In genomic region chr10:130135676-130136213, GRCh38 we compare ENCODE assay signal across 8 cellular contexts. TPM values are rescaled to one million over a fixed set of nuclear protein-coding genes. Genes with fewer than 3 reads are reported as not detected.
A peak's percentile ranks its signal among the peaks of the same experiment; 100 is the strongest.
DNase-seq lines count a peak whose midpoint lies in the region; ATAC-seq and TF ChIP-seq lines count a peak whose summit lies in the region.

No MANE protein-coding gene starts in this region.

- H3K4me1 Mint-ChIP-seq in MCF 10A (ENCODE audit: insufficient read depth, unreplicated experiment): peaks cover 12% of the 10 kb centered on the region

- H3K27ac Mint-ChIP-seq in MCF 10A (ENCODE audit: low read depth, unreplicated experiment): peak overlapping the region; percentile 94

- DNase-seq in MCF 10A (ENCODE audit: unreplicated experiment) (no peak), SW 1271 (lab: John Stamatoyannopoulos, UW) (no peak), cerebellar nuclear complex (lab: John Stamatoyannopoulos, UW) (no peak), COLO668 (lab: John Stamatoyannopoulos, UW; ENCODE audit: unreplicated experiment) (no peak)

- no peak for TF ChIP-seq CTCF in MCF 10A (IDR thresholded peaks at IDR 0.05; ENCODE audit: unreplicated experiment)

- H3K4me3 Mint-ChIP-seq in MCF 10A (ENCODE audit: unreplicated experiment): peak overlapping the region; percentile 86

- peak overlapping the region; percentile 76 for H3K4me3 ChIP-seq in mononuclear cell (ENCODE audit: low read length)

- CTCF ChIA-PET in MCF 10A (lab: Yijun Ruan, JAX): interaction anchor here (0.7 to 3.4 kb wide), 4 partner anchors 8 to 54 kb away, joined by 3 to 16 read pairs (median 10); partner anchors contain the start of gene C10orf143

- H3K36me3 Mint-ChIP-seq in MCF 10A (ENCODE audit: insufficient read depth, unreplicated experiment): no peaks in the 10 kb centered on the region

- POLR2A ChIA-PET in MCF 10A (lab: Yijun Ruan, JAX): interaction anchor here (0.7 to 6.6 kb wide), 7 partner anchors 8 to 669 kb away, joined by 3 to 275 read pairs (median 3); partner anchors contain the start of genes C10orf143 and MGMT

- intact Hi-C loops in MCF 10A (cut with micrococcal nuclease): loop anchor here (1.0 to 10.0 kb wide), 2 partner anchors 24 to 671 kb away; partner anchors contain the start of gene MGMT

- H3K9me3 Mint-ChIP-seq in MCF 10A (ENCODE audit: unreplicated experiment): no peaks in the 10 kb centered on the region

- no TSS peak for BruUV-seq in MCF 10A (replicated peaks; lab: Mats Ljungman, UMichigan)

- H3K4me1 ChIP-seq in mononuclear cell (ENCODE audit: insufficient read depth, low read length): peaks cover 27% of the 10 kb centered on the region

- H3K9me3 ChIP-seq in mononuclear cell (ENCODE audit: low read depth, low read length): no peaks in the 10 kb centered on the region

- ATAC-seq in GM18517 (IDR thresholded peaks at IDR 0.05; ENCODE audit: unreplicated experiment) (peak; percentile 17), HG03432 (IDR thresholded peaks at IDR 0.05; ENCODE audit: unreplicated experiment) (peak; percentile 26), GM18858 (IDR thresholded peaks at IDR 0.05; ENCODE audit: unreplicated experiment) (no peak)

- H3K27me3 ChIP-seq in mononuclear cell (ENCODE audit: insufficient read depth, low read length): no peaks in the 10 kb centered on the region

- no peaks in the 10 kb centered on the region for H3K27me3 Mint-ChIP-seq in MCF 10A (ENCODE audit: insufficient read depth, unreplicated experiment)

RNA-seq across cellular contexts. Expression of gene GLRX3, which starts 0.4 kb away (rescaled TPM):
- total RNA-seq in MCF 10A (2022): 154 and 177 TPM in 2 replicates
- total RNA-seq in mononuclear cell: 34.1 TPM

RNA-seq across cellular contexts. Expression of gene C10orf143, which starts 25.1 kb away (rescaled TPM):
- total RNA-seq in MCF 10A (2022): 2.9 and 4.9 TPM in 2 replicates
- 1.8 TPM for total RNA-seq in mononuclear cell
